1 cellular context compared by ENCODE assay signal in the genomic region with DNA sequence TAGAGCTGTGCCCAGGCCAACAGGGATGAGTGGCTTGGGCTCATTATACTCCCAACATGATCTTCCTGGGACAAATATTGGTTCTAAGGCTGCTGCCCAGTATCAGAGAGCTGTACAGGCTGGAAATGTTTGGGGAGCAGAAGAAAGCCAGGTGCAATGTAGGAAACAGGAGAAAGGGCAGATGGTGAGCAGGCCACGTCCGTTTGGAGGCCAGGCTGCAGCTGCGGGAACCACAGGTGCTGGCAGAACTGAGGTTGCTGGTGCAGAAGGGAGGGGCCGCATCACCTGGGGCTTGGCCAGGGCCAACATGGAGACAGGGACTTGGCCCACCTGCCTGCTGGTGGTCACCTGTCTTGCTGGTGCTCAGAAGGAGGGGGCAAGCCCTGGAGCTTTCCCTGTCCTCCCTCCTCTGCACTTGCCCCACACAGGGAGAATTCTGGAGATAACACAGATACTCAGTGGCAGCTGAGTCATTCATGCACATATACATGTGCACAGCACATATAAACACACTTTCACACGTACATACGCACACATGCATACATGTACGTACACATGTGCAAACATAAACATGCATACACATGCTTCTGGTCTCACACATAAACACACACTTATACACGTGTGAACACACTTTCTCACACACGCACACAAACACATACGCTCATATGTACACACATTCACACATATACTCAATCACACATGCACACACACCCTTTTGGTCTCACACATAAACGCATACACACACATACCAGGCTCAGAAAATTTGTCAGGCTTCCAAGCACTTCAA.
TF ChIP-seq lines count a peak whose summit lies in the region.

No MANE protein-coding gene starts in this region.

TF ChIP-seq in GM23338, 12 proteins besides CTCF, POLR2A, EP300 and RAD21 (continued from another document):
- TF ChIP-seq, protein P1, sequence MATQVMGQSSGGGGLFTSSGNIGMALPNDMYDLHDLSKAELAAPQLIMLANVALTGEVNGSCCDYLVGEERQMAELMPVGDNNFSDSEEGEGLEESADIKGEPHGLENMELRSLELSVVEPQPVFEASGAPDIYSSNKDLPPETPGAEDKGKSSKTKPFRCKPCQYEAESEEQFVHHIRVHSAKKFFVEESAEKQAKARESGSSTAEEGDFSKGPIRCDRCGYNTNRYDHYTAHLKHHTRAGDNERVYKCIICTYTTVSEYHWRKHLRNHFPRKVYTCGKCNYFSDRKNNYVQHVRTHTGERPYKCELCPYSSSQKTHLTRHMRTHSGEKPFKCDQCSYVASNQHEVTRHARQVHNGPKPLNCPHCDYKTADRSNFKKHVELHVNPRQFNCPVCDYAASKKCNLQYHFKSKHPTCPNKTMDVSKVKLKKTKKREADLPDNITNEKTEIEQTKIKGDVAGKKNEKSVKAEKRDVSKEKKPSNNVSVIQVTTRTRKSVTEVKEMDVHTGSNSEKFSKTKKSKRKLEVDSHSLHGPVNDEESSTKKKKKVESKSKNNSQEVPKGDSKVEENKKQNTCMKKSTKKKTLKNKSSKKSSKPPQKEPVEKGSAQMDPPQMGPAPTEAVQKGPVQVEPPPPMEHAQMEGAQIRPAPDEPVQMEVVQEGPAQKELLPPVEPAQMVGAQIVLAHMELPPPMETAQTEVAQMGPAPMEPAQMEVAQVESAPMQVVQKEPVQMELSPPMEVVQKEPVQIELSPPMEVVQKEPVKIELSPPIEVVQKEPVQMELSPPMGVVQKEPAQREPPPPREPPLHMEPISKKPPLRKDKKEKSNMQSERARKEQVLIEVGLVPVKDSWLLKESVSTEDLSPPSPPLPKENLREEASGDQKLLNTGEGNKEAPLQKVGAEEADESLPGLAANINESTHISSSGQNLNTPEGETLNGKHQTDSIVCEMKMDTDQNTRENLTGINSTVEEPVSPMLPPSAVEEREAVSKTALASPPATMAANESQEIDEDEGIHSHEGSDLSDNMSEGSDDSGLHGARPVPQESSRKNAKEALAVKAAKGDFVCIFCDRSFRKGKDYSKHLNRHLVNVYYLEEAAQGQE (IDR thresholded peaks at IDR 0.05; ENCODE audit: unreplicated experiment), result no peak
- no peak for TF ChIP-seq JUNB (IDR thresholded peaks at IDR 0.05; ENCODE audit: unreplicated experiment)
- TF ChIP-seq EZH2phosphoT487 (IDR thresholded peaks at IDR 0.05; ENCODE audit: unreplicated experiment), result no peak
- TF ChIP-seq, protein P2, sequence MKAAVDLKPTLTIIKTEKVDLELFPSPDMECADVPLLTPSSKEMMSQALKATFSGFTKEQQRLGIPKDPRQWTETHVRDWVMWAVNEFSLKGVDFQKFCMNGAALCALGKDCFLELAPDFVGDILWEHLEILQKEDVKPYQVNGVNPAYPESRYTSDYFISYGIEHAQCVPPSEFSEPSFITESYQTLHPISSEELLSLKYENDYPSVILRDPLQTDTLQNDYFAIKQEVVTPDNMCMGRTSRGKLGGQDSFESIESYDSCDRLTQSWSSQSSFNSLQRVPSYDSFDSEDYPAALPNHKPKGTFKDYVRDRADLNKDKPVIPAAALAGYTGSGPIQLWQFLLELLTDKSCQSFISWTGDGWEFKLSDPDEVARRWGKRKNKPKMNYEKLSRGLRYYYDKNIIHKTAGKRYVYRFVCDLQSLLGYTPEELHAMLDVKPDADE (IDR thresholded peaks at IDR 0.05), result no peak
- TF ChIP-seq ZNF114 (CRISPR knock-in tag; IDR thresholded peaks at IDR 0.05), result no peak
- no peak for TF ChIP-seq CREB1 (CRISPR knock-in tag; IDR thresholded peaks at IDR 0.05; ENCODE audit: low read depth)
